ENCODE assay signal across 8 cellular contexts in the genomic region with DNA sequence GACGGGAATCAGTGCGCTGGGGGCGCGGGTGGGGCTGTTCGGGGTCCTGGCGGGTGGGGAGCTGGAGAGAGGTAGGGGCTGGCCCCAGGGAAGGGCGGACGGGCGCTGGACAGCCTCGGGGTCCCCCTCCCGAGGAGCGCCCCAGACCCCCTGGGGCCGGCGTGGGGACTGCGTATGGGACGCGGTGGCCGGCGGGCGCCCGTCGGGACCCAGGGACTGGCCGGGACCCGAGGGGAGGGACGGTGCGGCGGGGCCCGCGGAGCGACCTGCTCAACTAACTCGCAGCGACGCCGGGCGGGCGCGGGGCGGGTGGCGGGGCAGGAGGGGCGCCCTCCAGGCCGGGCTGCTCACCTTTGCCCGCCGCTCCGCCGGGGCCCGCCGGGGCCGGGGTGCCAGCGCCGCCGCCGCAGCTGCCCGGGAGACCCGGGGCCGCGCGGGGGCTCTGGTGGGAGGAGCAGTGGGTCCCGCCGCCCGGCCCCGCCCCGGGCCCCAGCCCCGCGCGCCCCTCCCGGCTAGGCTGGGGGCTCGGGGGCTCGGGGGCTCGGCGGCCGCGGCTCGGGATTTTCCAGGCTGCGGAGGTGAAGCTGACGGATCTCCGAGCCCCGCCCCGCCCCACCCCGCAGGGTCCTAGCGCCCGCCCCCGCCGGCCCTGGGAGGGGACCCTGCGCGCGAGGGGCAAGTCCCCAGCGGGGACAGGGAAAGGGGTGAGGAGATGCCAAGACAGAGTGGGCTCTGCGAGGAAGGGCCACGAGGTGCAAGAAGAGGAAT. TPM values are rescaled to one million over a fixed set of nuclear protein-coding genes. Genes with fewer than 3 reads are reported as not detected.
DNase-seq lines count a peak whose midpoint lies in the region; ATAC-seq, FAIRE-seq and TF ChIP-seq lines count a peak whose summit lies in the region.

No MANE protein-coding gene starts in this region.

- H3K9me3 Mint-ChIP-seq in activated CD4-positive, alpha-beta T cell treated with anti-CD3 and anti-CD28 coated beads for 36 hours (ENCODE audit: low read depth), result no peaks in the 10 kb centered on the region
- H3K9me3 Mint-ChIP-seq in chondrocyte (ENCODE audit: low read depth) (no peaks in the 10 kb centered on the region), memory B cell (no peaks in the 10 kb centered on the region)

- intact Hi-C loops in activated CD4-positive, alpha-beta T cell treated with anti-CD3 and anti-CD28 coated beads for 36 hours (cut with DNase I, micrococcal nuclease), result loop anchor here in 1 of 2 experiments (1.0 kb wide), 2 partner anchors 29 to 33 kb away; partner anchors contain the start of genes ARAP1 and ATG16L2

- CTCF ChIA-PET in activated CD4-positive, alpha-beta T cell treated with anti-CD3 and anti-CD28 coated beads for 36 hours (lab: Charles Lee), result interaction anchor here (0.9 to 2.5 kb wide), 4 partner anchors 12 to 97 kb away, joined by 3 to 26 read pairs (median 5); partner anchors contain the start of gene STARD10

- peak overlapping the region; percentile 62 for H3K4me3 Mint-ChIP-seq in activated CD4-positive, alpha-beta T cell treated with anti-CD3 and anti-CD28 coated beads for 36 hours
- peak overlapping the region; percentile 70 for H3K4me3 Mint-ChIP-seq in chondrocyte (ENCODE audit: unreplicated experiment)
- H3K4me3 Mint-ChIP-seq in memory B cell, result peak overlapping the region; percentile 83

- POLR2A ChIA-PET in activated CD4-positive, alpha-beta T cell treated with anti-CD3 and anti-CD28 coated beads for 36 hours (lab: Charles Lee), result interaction anchor here (1.3 kb wide), 1 partner anchor 32 kb away, joined by 3 read pairs; no protein-coding TSS in a partner anchor

- DNase-seq in D721Med (ENCODE audit: insufficient read length, low spot score) (peak; percentile 96), HK-2 (ENCODE audit: unreplicated experiment) (peak; percentile 14), chondrocyte (ENCODE audit: low spot score) (no peak), memory B cell (ENCODE audit: low spot score in 2 of 2) (peak; percentile 42 to 63), cortex of kidney (lab: John Stamatoyannopoulos, UW) (no peak)
- DNase-seq in activated CD4-positive, alpha-beta T cell treated with anti-CD3 and anti-CD28 coated beads for 36 hours, result peak; percentile 69
- DNase-seq in stimulated activated CD8-positive, alpha-beta memory T cell treated with anti-CD3 and anti-CD28 coated beads, Interleukin-4, amount 100 ng/mL, for 48 hours, result peak; percentile 61

- no peaks in the 10 kb centered on the region for H3K27me3 Mint-ChIP-seq in activated CD4-positive, alpha-beta T cell treated with anti-CD3 and anti-CD28 coated beads for 36 hours
- H3K27me3 Mint-ChIP-seq in chondrocyte (ENCODE audit: low read depth) (no peaks in the 10 kb centered on the region), memory B cell (no peaks in the 10 kb centered on the region)

- TF ChIP-seq CTCF in D721Med (IDR thresholded peaks at IDR 0.05; ENCODE audit: insufficient read depth, missing control alignments), result no peak
- no peak for TF ChIP-seq CTCF in chondrocyte (IDR thresholded peaks at IDR 0.05)

- H3K27ac Mint-ChIP-seq in activated CD4-positive, alpha-beta T cell treated with anti-CD3 and anti-CD28 coated beads for 36 hours, result no peak overlapping the region
- H3K27ac Mint-ChIP-seq in chondrocyte (ENCODE audit: unreplicated experiment), result no peak overlapping the region
- H3K27ac Mint-ChIP-seq in memory B cell, result peak overlapping the region; percentile 53

- H3K4me1 Mint-ChIP-seq in activated CD4-positive, alpha-beta T cell treated with anti-CD3 and anti-CD28 coated beads for 36 hours, result peaks cover 16% of the 10 kb centered on the region
- H3K4me1 Mint-ChIP-seq in chondrocyte (ENCODE audit: low read depth) (peaks cover 56% of the 10 kb centered on the region), memory B cell (peaks cover 19% of the 10 kb centered on the region)

- FAIRE-seq in D721Med (lab: Jason Lieb, UNC), result no peak

- no peaks in the 10 kb centered on the region for H3K36me3 Mint-ChIP-seq in activated CD4-positive, alpha-beta T cell treated with anti-CD3 and anti-CD28 coated beads for 36 hours (ENCODE audit: low read depth)
- H3K36me3 Mint-ChIP-seq in chondrocyte (ENCODE audit: low read depth) (peaks cover 1% of the 10 kb centered on the region), memory B cell (no peaks in the 10 kb centered on the region)

- peak; percentile 71 for ATAC-seq in activated CD4-positive, alpha-beta T cell treated with anti-CD3 and anti-CD28 coated beads for 36 hours
- ATAC-seq in memory B cell (ENCODE audit: low read depth) (peak; percentile 84), GM19397 (IDR thresholded peaks at IDR 0.05; ENCODE audit: unreplicated experiment) (no peak)

RNA-seq across cellular contexts. Expression of gene STARD10, which starts 12.3 kb away (rescaled TPM):
- total RNA-seq in activated CD4-positive, alpha-beta T cell treated with anti-CD3 and anti-CD28 coated beads for 36 hours, result 10 to 100 TPM in 1 of 2 experiments, 1 to 10 TPM in 1; 8.3 to 12.9 TPM
- 58.8 to 81.0 TPM (median 79.4 TPM) in 3 replicates for total RNA-seq in chondrocyte

RNA-seq across cellular contexts. Expression of gene ARAP1, which starts 29.3 kb away (rescaled TPM):
- 10 to 100 TPM; 69.9 to 76.6 TPM for total RNA-seq in activated CD4-positive, alpha-beta T cell treated with anti-CD3 and anti-CD28 coated beads for 36 hours
- 45.3 to 67.4 TPM (median 48.1 TPM) in 3 replicates for total RNA-seq in chondrocyte

RNA-seq across cellular contexts. Expression of gene ATG16L2, which starts 32.7 kb away (rescaled TPM):
- 10 to 100 TPM; 55.3 to 59.4 TPM for total RNA-seq in activated CD4-positive, alpha-beta T cell treated with anti-CD3 and anti-CD28 coated beads for 36 hours
- 7.9 to 14.8 TPM (median 9.9 TPM) in 3 replicates for total RNA-seq in chondrocyte

Comparison
In these comparisons a context has a peak if more than half of its experiments do, and no peak if none do; other contexts are left out.
1. DNase-seq: peak in D721Med (single experiment), HK-2 (single experiment), activated CD4-positive, alpha-beta T cell treated with anti-CD3 and anti-CD28 coated beads for 36 hours (single experiment), memory B cell (2 of 2) and stimulated activated CD8-positive, alpha-beta memory T cell treated with anti-CD3 and anti-CD28 coated beads, Interleukin-4, amount 100 ng/mL, for 48 hours (single experiment); none in chondrocyte (single experiment) and cortex of kidney (single experiment).
2. Peak in every context shown above with its lines, with median percentiles within 50 percentile points of each other: H3K4me3 Mint-ChIP-seq.